In genomic region chr19:48890551-48890950, GRCh38 we compare ENCODE assay signal across 1 cellular context.
TF ChIP-seq lines count a peak whose summit lies in the region.

No MANE protein-coding gene starts in this region.

TF ChIP-seq in GM12878, 131 proteins besides CTCF, POLR2A, EP300 and RAD21:
- TF ChIP-seq TCF3 (IDR thresholded peaks at IDR 0.05; ENCODE audit: borderline replicate concordance, insufficient read depth, low read depth, low read length): no peak
- no peak for TF ChIP-seq YBX1 (IDR thresholded peaks at IDR 0.05)
- TF ChIP-seq NR2C2 (IDR thresholded peaks at IDR 0.05; ENCODE audit: borderline replicate concordance, control insufficient read depth, insufficient read length, low read depth): no peak
- no peak for TF ChIP-seq TCF7 (IDR thresholded peaks at IDR 0.05; ENCODE audit: borderline replicate concordance)
- TF ChIP-seq BCL3 (IDR thresholded peaks at IDR 0.05; ENCODE audit: borderline replicate concordance, insufficient read depth, low read depth, low read length, poor library complexity, severe bottlenecking): no peak
- no peak for TF ChIP-seq STAT1 (conservative IDR thresholded peaks at IDR 0.05)
- no peak for TF ChIP-seq GATAD2B (conservative IDR thresholded peaks at IDR 0.05; ENCODE audit: low read depth)
- no peak for TF ChIP-seq NKRF (conservative IDR thresholded peaks at IDR 0.05)
- TF ChIP-seq NBN (IDR thresholded peaks at IDR 0.05): no peak
- no peak for TF ChIP-seq PAX8 (IDR thresholded peaks at IDR 0.05)
- TF ChIP-seq KDM1A (IDR thresholded peaks at IDR 0.05; ENCODE audit: borderline replicate concordance): no peak
- no peak for TF ChIP-seq IKZF1 (conservative IDR thresholded peaks at IDR 0.05)
TF ChIP-seq in GM12878: peak in this region for 0.
